1 cellular context compared by ENCODE assay signal in the genomic region with DNA sequence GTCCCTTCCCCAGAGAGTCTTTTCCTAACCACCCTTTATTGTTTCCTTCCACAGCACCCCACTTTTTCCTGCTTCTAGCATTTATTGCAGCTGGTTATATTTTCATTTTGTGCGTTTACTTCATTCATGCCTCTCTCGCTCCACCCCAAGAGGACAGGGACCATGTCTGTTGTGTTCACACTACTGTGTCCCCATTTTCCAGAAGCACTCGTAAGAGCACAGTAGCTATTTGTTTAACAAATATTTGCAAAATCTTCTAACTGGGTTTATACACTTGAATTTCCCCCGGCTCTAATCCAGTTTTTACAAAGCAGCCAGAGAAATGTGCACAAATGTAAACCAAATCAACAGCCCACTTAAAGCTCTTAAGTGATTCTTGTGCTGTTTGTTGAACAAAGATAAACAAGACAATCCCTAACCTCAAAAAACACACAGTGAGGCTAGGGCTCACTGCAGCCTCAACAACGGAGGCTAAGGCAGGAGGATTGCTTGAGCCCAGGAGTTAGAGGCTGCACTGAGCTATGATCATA.
TF ChIP-seq lines count a peak whose summit lies in the region.

No MANE protein-coding gene starts in this region.

TF ChIP-seq in HepG2, 621 proteins besides CTCF, POLR2A, EP300 and RAD21:
- no peak for TF ChIP-seq CBX1 (IDR thresholded peaks at IDR 0.05; ENCODE audit: low read depth)
- TF ChIP-seq ZNF235 (CRISPR knock-in tag; IDR thresholded peaks at IDR 0.05; ENCODE audit: borderline replicate concordance): no peak
- no peak for TF ChIP-seq CC2D1A (CRISPR knock-in tag; IDR thresholded peaks at IDR 0.05)
- TF ChIP-seq, protein P1, sequence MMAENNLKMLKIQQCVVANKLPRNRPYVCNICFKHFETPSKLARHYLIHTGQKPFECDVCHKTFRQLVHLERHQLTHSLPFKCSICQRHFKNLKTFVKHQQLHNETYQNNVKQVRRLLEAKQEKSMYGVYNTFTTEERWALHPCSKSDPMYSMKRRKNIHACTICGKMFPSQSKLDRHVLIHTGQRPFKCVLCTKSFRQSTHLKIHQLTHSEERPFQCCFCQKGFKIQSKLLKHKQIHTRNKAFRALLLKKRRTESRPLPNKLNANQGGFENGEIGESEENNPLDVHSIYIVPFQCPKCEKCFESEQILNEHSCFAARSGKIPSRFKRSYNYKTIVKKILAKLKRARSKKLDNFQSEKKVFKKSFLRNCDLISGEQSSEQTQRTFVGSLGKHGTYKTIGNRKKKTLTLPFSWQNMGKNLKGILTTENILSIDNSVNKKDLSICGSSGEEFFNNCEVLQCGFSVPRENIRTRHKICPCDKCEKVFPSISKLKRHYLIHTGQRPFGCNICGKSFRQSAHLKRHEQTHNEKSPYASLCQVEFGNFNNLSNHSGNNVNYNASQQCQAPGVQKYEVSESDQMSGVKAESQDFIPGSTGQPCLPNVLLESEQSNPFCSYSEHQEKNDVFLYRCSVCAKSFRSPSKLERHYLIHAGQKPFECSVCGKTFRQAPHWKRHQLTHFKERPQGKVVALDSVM (CRISPR knock-in tag; IDR thresholded peaks at IDR 0.05): peak; percentile 88
- TF ChIP-seq ZNF629 (CRISPR knock-in tag; conservative IDR thresholded peaks at IDR 0.05): peak; percentile 54
- 0 out of 2 replicates have a peak, but pooled peaks have one; percentile 16 for TF ChIP-seq ZKSCAN1 (IDR thresholded peaks at IDR 0.05; ENCODE audit: low read length)
- TF ChIP-seq KLF13 (CRISPR knock-in tag; IDR thresholded peaks at IDR 0.05): no peak
- TF ChIP-seq, protein P2, sequence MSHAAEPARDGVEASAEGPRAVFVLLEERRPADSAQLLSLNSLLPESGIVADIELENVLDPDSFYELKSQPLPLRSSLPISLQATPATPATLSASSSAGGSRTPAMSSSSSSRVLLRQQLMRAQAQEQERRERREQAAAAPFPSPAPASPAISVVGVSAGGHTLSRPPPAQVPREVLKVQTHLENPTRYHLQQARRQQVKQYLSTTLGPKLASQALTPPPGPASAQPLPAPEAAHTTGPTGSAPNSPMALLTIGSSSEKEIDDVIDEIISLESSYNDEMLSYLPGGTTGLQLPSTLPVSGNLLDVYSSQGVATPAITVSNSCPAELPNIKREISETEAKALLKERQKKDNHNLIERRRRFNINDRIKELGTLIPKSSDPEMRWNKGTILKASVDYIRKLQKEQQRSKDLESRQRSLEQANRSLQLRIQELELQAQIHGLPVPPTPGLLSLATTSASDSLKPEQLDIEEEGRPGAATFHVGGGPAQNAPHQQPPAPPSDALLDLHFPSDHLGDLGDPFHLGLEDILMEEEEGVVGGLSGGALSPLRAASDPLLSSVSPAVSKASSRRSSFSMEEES (CRISPR knock-in tag; IDR thresholded peaks at IDR 0.05): no peak
- TF ChIP-seq SYNCRIP (IDR thresholded peaks at IDR 0.05; ENCODE audit: insufficient read depth, low read depth, low read length): no peak
- TF ChIP-seq TAF1 (CRISPR knock-in tag; IDR thresholded peaks at IDR 0.05): no peak
- TF ChIP-seq ZNF512B (CRISPR knock-in tag; IDR thresholded peaks at IDR 0.05; ENCODE audit: borderline replicate concordance): no peak
- TF ChIP-seq SRSF9 (IDR thresholded peaks at IDR 0.05; ENCODE audit: borderline replicate concordance, insufficient read depth, low read depth, low read length, poor library complexity, severe bottlenecking): no peak
TF ChIP-seq in HepG2: peak in this region for 3.
